Comparison of ENCODE assay signal across 9 cellular contexts in the genomic region with DNA sequence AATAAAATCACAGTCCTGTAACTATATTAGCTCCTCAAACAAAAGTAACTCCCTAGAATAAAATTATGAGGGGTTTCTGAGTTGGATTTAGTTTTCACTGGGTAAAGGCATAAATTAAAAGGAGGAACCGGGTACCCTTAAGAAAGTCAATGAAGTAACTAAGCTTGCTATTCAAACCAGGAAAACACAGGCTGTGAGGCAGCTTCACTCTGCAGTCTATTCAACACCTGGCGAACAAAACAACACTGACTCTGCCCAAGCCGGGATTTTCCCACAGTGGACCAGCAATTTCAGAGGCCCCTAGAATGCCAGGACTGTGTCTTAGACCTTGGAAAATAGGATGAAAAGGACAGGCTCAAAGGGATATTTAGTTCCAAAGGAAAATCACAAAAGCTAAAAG. TPM values are rescaled to one million over a fixed set of nuclear protein-coding genes. Genes with fewer than 3 reads are reported as not detected.
A peak's percentile ranks its signal among the peaks of the same experiment; 100 is the strongest.
DNase-seq lines count a peak whose midpoint lies in the region; ATAC-seq and TF ChIP-seq lines count a peak whose summit lies in the region.
"Had no signal": no experiment of that assay in that cellular context is flagged by ENCODE, and none has a peak within 500 bp of the region (broad histone marks: within the 10 kb centered on the region; RNA-seq: fewer than 3 reads in every experiment).

No MANE protein-coding gene starts in this region.

- intact Hi-C loops in heart right ventricle (cut with DNase I) (loop anchor here in 1 of 10 donors (2.0 kb wide), 1 partner anchor 24 kb away; the partner anchor contains the start of gene CREB1), Right ventricle myocardium inferior (cut with DNase I) (no loop called here), activated B cell treated with CpG ODN at 0.5 μM for 24 hours (cut with micrococcal nuclease) (no loop called here), mucosa of descending colon (cut with DNase I, micrococcal nuclease) (no loop called here)

- POLR2A ChIA-PET in activated B cell treated with CpG ODN at 0.5 μM for 24 hours (lab: Charles Lee): interaction anchor here (0.7 to 5.0 kb wide), 10 partner anchors 13 to 362 kb away, joined by 3 to 128 read pairs (median 4); partner anchors contain the start of genes CREB1, KLF7 and METTL21A

- peaks cover 7% of the 10 kb centered on the region for H3K36me3 Mint-ChIP-seq in activated B cell treated with CpG ODN at 0.5 μM for 24 hours (ENCODE audit: low read depth)
- H3K36me3 Mint-ChIP-seq in type B pancreatic cell: no peaks in the 10 kb centered on the region

- peak overlapping the region; percentile 11 for H3K9ac ChIP-seq in iPS-18a (ENCODE audit: low read length)

- TF ChIP-seq CTCF in heart right ventricle (IDR thresholded peaks at IDR 0.05): no peak
- no peak for TF ChIP-seq CTCF in activated B cell treated with CpG ODN at 0.5 μM for 24 hours (IDR thresholded peaks at IDR 0.05)
- no peak for TF ChIP-seq CTCF in type B pancreatic cell (conservative IDR thresholded peaks at IDR 0.05)
- no peak for TF ChIP-seq CTCF in mucosa of descending colon (IDR thresholded peaks at IDR 0.05)

- CTCF ChIA-PET in activated B cell treated with CpG ODN at 0.5 μM for 24 hours (lab: Charles Lee): no interaction called here

- H3K4me1 Mint-ChIP-seq in activated B cell treated with CpG ODN at 0.5 μM for 24 hours (peaks cover 69% of the 10 kb centered on the region), type B pancreatic cell (ENCODE audit: unreplicated experiment) (peaks cover 21% of the 10 kb centered on the region)

- 47 to 58% methylated on average over 3 of the region's 3 CpGs for WGBS in heart right ventricle, 2 donors

- no peak for DNase-seq in heart right ventricle
- no peak for DNase-seq in Right ventricle myocardium inferior (ENCODE audit: missing footprints)
- no peak for DNase-seq in activated B cell treated with CpG ODN at 0.5 μM for 24 hours
- DNase-seq in type B pancreatic cell (ENCODE audit: extremely low spot score, unreplicated experiment): no peak
- DNase-seq in mucosa of descending colon: no peak
- no peak for DNase-seq in activated CD8-positive, alpha-beta memory T cell treated with anti-CD3 and anti-CD28 coated beads, Interleukin-2, amount 50 U/mL, for 4 hours
- DNase-seq: DMS79 had no signal

- H3K27me3 Mint-ChIP-seq in activated B cell treated with CpG ODN at 0.5 μM for 24 hours: no peaks in the 10 kb centered on the region
- H3K27me3 Mint-ChIP-seq in type B pancreatic cell: peaks cover 4% of the 10 kb centered on the region

- no peak overlapping the region for H3K4me3 ChIP-seq in heart right ventricle
- H3K4me3 ChIP-seq in iPS-18a (ENCODE audit: low read length): peak overlapping the region; percentile 6
- H3K4me3 ChIP-seq in mucosa of descending colon: no peak overlapping the region

- H3K9me3 ChIP-seq in heart right ventricle (peaks cover 0 to 5% (median 0%) of the 10 kb centered on the region in 11 donors), iPS-18a (ENCODE audit: control insufficient read depth, low read depth, low read length) (no peaks in the 10 kb centered on the region), mucosa of descending colon (no peaks in the 10 kb centered on the region)

- H3K36me3 ChIP-seq in heart right ventricle: no peaks in the 10 kb centered on the region
- H3K36me3 ChIP-seq in iPS-18a (ENCODE audit: control insufficient read depth, low read depth, low read length): no peaks in the 10 kb centered on the region
- no peaks in the 10 kb centered on the region for H3K36me3 ChIP-seq in mucosa of descending colon (ENCODE audit: low read depth)

- H3K4me1 ChIP-seq in heart right ventricle (peaks cover 12 to 65% (median 44%) of the 10 kb centered on the region in 9 donors), iPS-18a (ENCODE audit: control insufficient read depth, low read depth, low read length) (peaks cover 34% of the 10 kb centered on the region), mucosa of descending colon (ENCODE audit: low read depth) (no peaks in the 10 kb centered on the region)

- H3K27ac Mint-ChIP-seq in activated B cell treated with CpG ODN at 0.5 μM for 24 hours: peak overlapping the region; percentile 65
- peak overlapping the region; percentile 39 for H3K27ac Mint-ChIP-seq in type B pancreatic cell

- H3K27me3 ChIP-seq in heart right ventricle (no peaks in the 10 kb centered on the region), iPS-18a (ENCODE audit: control insufficient read depth, insufficient read depth, low read length) (no peaks in the 10 kb centered on the region)

- H3K27ac ChIP-seq in heart right ventricle: peak overlapping the region in 9 of 10 donors; percentile 55 to 79 (median 69)
- H3K27ac ChIP-seq in iPS-18a (ENCODE audit: low read length): no peak overlapping the region

- H3K4me3 Mint-ChIP-seq in activated B cell treated with CpG ODN at 0.5 μM for 24 hours (peak overlapping the region; percentile 44), type B pancreatic cell (no peak overlapping the region)

- no peak for ATAC-seq in heart right ventricle
- no peak for ATAC-seq in Right ventricle myocardium inferior
- ATAC-seq in activated B cell treated with CpG ODN at 0.5 μM for 24 hours (ENCODE audit: low read depth): peak; percentile 23
- no peak for ATAC-seq in mucosa of descending colon
- no peak for ATAC-seq in HG03439 (IDR thresholded peaks at IDR 0.05; ENCODE audit: unreplicated experiment)

- H3K9me3 Mint-ChIP-seq in activated B cell treated with CpG ODN at 0.5 μM for 24 hours (peaks cover 7% of the 10 kb centered on the region), type B pancreatic cell (no peaks in the 10 kb centered on the region)

RNA-seq across cellular contexts. Expression of gene CREB1, which starts 24.6 kb away (rescaled TPM):
- total RNA-seq in heart right ventricle (10 to 100 TPM; 36.8 to 62.2 (median 45.7) TPM), Right ventricle myocardium inferior (57.0 TPM), activated B cell treated with CpG ODN at 0.5 μM for 24 hours (112 and 127 TPM in 2 replicates), type B pancreatic cell (ENCODE audit: low replicate concordance) (78.5 and 89.6 TPM in 2 replicates), mucosa of descending colon (10 to 100 TPM; 51.1 to 65.0 (median 53.3) TPM)
- polyA plus RNA-seq in heart right ventricle: 1 to 10 TPM; 4.6 to 5.5 TPM
